In genomic region chr2:18896106-18896505, GRCh38 we compare ENCODE assay signal across 13 cellular contexts.
"Had no signal": no experiment of that assay in that cellular context is flagged by ENCODE, and none has a peak within 500 bp of the region (broad histone marks: within the 10 kb centered on the region; RNA-seq: fewer than 3 reads in every experiment).

No MANE protein-coding gene starts in this region.

- H3K27ac ChIP-seq: body of pancreas, gastrocnemius medialis, prostate gland, suprapubic skin had no signal

- H3K4me3 ChIP-seq: body of pancreas, gastrocnemius medialis, prostate gland, suprapubic skin had no signal

- DNase-seq: activated B cell treated with CpG ODN at 0.5 μM for 24 hours; activated CD4-positive, alpha-beta T cell treated with anti-CD3 and anti-CD28 coated beads, Interleukin-2, amount 10 ng/mL, durations not matched to agents 7 days and 5 days; activated naive CD4-positive, alpha-beta T cell treated with anti-CD3 and anti-CD28 coated beads, Interleukin-2, amount 10 ng/mL, durations not matched to agents 7 days and 5 days; body of pancreas; dermis blood vessel endothelial cell; gastrocnemius medialis; kidney; naive thymus-derived CD4-positive, alpha-beta T cell; stimulated activated naive CD4-positive, alpha-beta T cell; T-helper 17 cell had no signal

- ATAC-seq: body of pancreas; gastrocnemius medialis; naive thymus-derived CD4-positive, alpha-beta T cell; sciatic nerve; T-helper 17 cell had no signal

- H3K36me3 ChIP-seq: gastrocnemius medialis, prostate gland, suprapubic skin had no signal

- H3K9me3 ChIP-seq: body of pancreas, gastrocnemius medialis, prostate gland, suprapubic skin had no signal

- H3K4me1 ChIP-seq: body of pancreas, prostate gland had no signal

- H3K27me3 ChIP-seq: body of pancreas, gastrocnemius medialis, suprapubic skin had no signal
